Comparison of ENCODE assay signal across 2 cellular contexts in the genomic region with DNA sequence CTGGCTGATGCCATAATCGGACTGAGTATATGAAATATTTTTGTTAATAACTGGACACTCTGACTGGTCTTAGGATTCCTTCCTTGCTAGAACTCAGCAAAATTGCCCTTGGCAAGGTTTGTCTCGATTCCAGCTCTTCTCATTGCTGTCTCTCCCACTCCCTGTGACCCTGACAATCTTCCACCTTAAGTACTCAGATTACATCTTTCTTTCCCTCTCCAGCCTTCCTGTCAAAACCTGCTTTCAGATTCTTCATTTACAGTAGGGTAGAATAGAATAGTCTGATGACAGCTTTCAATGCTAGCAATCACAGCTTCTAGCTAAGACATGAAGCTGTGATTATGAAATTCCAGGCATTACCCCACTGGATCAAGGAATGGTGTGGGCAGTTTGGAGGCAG.
TF ChIP-seq lines count a peak whose summit lies in the region.

No MANE protein-coding gene starts in this region.

TF ChIP-seq in liver, 16 proteins besides CTCF, POLR2A, EP300 and RAD21:
- no peak for TF ChIP-seq GABPA (IDR thresholded peaks at IDR 0.05 in 1 of 2, conservative IDR thresholded peaks at IDR 0.05 in 1 of 2)

TF ChIP-seq in HepG2, 621 proteins besides CTCF, POLR2A, EP300 and RAD21:
- TF ChIP-seq FOSL1 (CRISPR knock-in tag; IDR thresholded peaks at IDR 0.05; ENCODE audit: borderline replicate concordance) (no peak), ZNF781 (CRISPR knock-in tag; IDR thresholded peaks at IDR 0.05; ENCODE audit: borderline replicate concordance, not compliant biosample characterization) (no peak), SRSF4 (IDR thresholded peaks at IDR 0.05; ENCODE audit: low read depth, low read length, poor library complexity, severe bottlenecking) (no peak), ZSCAN25 (CRISPR knock-in tag; IDR thresholded peaks at IDR 0.05) (no peak), ZFP90 (CRISPR knock-in tag; IDR thresholded peaks at IDR 0.05; ENCODE audit: borderline replicate concordance) (no peak), FOXC1 (CRISPR knock-in tag; IDR thresholded peaks at IDR 0.05; ENCODE audit: borderline replicate concordance) (no peak), KLF16 (CRISPR knock-in tag; IDR thresholded peaks at IDR 0.05) (no peak), FLYWCH1 (CRISPR knock-in tag; IDR thresholded peaks at IDR 0.05) (no peak), ZFY (CRISPR knock-in tag; IDR thresholded peaks at IDR 0.05) (no peak), ZNF775 (CRISPR knock-in tag; IDR thresholded peaks at IDR 0.05; ENCODE audit: borderline replicate concordance) (no peak), ZFP62 (CRISPR knock-in tag; IDR thresholded peaks at IDR 0.05) (no peak), ZNF788 (CRISPR knock-in tag; IDR thresholded peaks at IDR 0.05; ENCODE audit: borderline replicate concordance) (no peak), ZNF343 (CRISPR knock-in tag; IDR thresholded peaks at IDR 0.05) (no peak), SNRNP70 (IDR thresholded peaks at IDR 0.05; ENCODE audit: low read depth, low read length) (no peak)
- TF ChIP-seq, protein P1, sequence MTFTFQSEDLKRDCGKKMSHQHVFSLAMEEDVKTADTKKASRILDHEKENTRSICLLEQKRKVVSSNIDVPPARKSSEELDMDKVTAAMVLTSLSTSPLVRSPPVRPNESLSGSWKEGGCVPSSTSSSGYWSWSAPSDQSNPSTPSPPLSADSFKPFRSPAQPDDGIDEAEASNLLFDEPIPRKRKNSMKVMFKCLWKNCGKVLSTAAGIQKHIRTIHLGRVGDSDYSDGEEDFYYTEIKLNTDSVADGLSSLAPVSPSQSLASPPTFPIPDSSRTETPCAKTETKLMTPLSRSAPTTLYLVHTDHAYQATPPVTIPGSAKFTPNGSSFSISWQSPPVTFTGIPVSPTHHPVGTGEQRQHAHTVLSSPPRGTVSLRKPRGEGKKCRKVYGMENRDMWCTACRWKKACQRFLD (CRISPR knock-in tag; IDR thresholded peaks at IDR 0.05; ENCODE audit: borderline replicate concordance), result no peak
- TF ChIP-seq, protein P2, sequence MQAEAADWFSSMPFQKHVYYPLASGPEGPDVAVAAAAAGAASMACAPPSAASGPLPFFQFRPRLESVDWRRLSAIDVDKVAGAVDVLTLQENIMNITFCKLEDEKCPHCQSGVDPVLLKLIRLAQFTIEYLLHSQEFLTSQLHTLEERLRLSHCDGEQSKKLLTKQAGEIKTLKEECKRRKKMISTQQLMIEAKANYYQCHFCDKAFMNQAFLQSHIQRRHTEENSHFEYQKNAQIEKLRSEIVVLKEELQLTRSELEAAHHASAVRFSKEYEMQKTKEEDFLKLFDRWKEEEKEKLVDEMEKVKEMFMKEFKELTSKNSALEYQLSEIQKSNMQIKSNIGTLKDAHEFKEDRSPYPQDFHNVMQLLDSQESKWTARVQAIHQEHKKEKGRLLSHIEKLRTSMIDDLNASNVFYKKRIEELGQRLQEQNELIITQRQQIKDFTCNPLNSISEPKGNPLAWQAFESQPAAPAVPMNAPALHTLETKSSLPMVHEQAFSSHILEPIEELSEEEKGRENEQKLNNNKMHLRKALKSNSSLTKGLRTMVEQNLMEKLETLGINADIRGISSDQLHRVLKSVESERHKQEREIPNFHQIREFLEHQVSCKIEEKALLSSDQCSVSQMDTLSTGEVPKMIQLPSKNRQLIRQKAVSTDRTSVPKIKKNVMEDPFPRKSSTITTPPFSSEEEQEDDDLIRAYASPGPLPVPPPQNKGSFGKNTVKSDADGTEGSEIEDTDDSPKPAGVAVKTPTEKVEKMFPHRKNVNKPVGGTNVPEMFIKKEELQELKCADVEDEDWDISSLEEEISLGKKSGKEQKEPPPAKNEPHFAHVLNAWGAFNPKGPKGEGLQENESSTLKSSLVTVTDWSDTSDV (CRISPR knock-in tag; IDR thresholded peaks at IDR 0.05), result no peak
- TF ChIP-seq, protein P3, sequence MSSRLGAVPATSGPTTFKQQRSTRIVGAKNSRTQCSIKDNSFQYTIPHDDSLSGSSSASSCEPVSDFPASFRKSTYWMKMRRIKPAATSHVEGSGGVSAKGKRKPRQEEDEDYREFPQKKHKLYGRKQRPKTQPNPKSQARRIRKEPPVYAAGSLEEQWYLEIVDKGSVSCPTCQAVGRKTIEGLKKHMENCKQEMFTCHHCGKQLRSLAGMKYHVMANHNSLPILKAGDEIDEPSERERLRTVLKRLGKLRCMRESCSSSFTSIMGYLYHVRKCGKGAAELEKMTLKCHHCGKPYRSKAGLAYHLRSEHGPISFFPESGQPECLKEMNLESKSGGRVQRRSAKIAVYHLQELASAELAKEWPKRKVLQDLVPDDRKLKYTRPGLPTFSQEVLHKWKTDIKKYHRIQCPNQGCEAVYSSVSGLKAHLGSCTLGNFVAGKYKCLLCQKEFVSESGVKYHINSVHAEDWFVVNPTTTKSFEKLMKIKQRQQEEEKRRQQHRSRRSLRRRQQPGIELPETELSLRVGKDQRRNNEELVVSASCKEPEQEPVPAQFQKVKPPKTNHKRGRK (CRISPR knock-in tag; IDR thresholded peaks at IDR 0.05), result no peak
